In genomic region chr1:226082959-226083302, GRCh38 we compare ENCODE assay signal across 8 cellular contexts. TPM values are rescaled to one million over a fixed set of nuclear protein-coding genes. Genes with fewer than 3 reads are reported as not detected.
DNase-seq lines count a peak whose midpoint lies in the region; ATAC-seq and TF ChIP-seq lines count a peak whose summit lies in the region.

No MANE protein-coding gene starts in this region.

- CTCF ChIA-PET in SK-N-SH (lab: Yijun Ruan, JAX) = interaction anchor here (0.5 to 3.3 kb wide), 13 partner anchors 10 to 608 kb away, joined by 3 to 23 read pairs (median 6); partner anchors contain the start of genes H3-3A and SDE2

- peaks cover 0 to 5% of the 10 kb centered on the region in 2 experiments; a peak in 2 of 4 replicates for H3K4me1 ChIP-seq in SK-N-SH (ENCODE audit: control insufficient read depth in 1 of 2, insufficient read depth in 2 of 2, low read depth in 1 of 2, low read length in 1 of 2)
- peaks cover 6% of the 10 kb centered on the region for H3K4me1 ChIP-seq in mucosa of stomach (ENCODE audit: control insufficient read depth, insufficient read depth, low read length)

- peak; percentile 79 for DNase-seq in AG20443 (ENCODE audit: low spot score)
- DNase-seq in SK-N-SH = peak; percentile 87
- no peak for DNase-seq in epithelial cell of esophagus (ENCODE audit: low read depth)
- DNase-seq in cortex of kidney (lab: John Stamatoyannopoulos, UW) = no peak
- no peak for DNase-seq in stimulated activated CD4-positive, alpha-beta T cell treated with anti-CD3 and anti-CD28 coated beads, Interleukin-1b, Interleukin-23, amount 100 ng/mL, for 48 hours

- H3K27ac ChIP-seq in SK-N-SH (ENCODE audit: low read depth in 2 of 2, low read length in 1 of 2) = peak overlapping the region; percentile 64 to 82

- no peaks in the 10 kb centered on the region for H3K9me3 ChIP-seq in SK-N-SH
- no peaks in the 10 kb centered on the region for H3K9me3 ChIP-seq in mucosa of stomach (ENCODE audit: control insufficient read depth, low read length)

- TF ChIP-seq EP300 in SK-N-SH (IDR thresholded peaks at IDR 0.05; ENCODE audit: borderline replicate concordance in 1 of 2, low read depth in 1 of 2, low read length in 1 of 2) = no peak

- 0% methylated on average over 2 of the region's 23 CpGs for WGBS in SK-N-SH (ENCODE audit: low lambda C conversion rate)

- TF ChIP-seq RAD21 in SK-N-SH (IDR thresholded peaks at IDR 0.05; ENCODE audit: low read length) = peak; percentile 15; the same call in 1 of the 2 replicates

- H3K27me3 ChIP-seq in SK-N-SH (ENCODE audit: insufficient read depth) (no peaks in the 10 kb centered on the region), mucosa of stomach (ENCODE audit: control insufficient read depth, insufficient read depth, low read length) (no peaks in the 10 kb centered on the region)

- H3K4me3 ChIP-seq in SK-N-SH (ENCODE audit: low read depth in 2 of 2, low read length in 1 of 2) (peak overlapping the region; percentile 64 to 81), epithelial cell of esophagus (ENCODE audit: low read length) (peak overlapping the region; percentile 62), mucosa of stomach (ENCODE audit: low read length) (peak overlapping the region; percentile 67)

- H3K9me2 ChIP-seq in SK-N-SH = no peaks in the 10 kb centered on the region

- H3K9ac ChIP-seq in SK-N-SH (peak overlapping the region; percentile 72), mucosa of stomach (ENCODE audit: low read length) (peak overlapping the region; percentile 76)

- peak overlapping the region; percentile 96 for H2AFZ ChIP-seq in SK-N-SH (ENCODE audit: low read depth)

- TF ChIP-seq CTCF in SK-N-SH (IDR thresholded peaks at IDR 0.05) (no peak), epithelial cell of esophagus (IDR thresholded peaks at IDR 0.05; ENCODE audit: insufficient read depth, low read depth, low read length, missing control alignments) (no peak)

- H3K36me3 ChIP-seq in SK-N-SH (replicated peaks in 1 of 2; ENCODE audit: control insufficient read depth in 1 of 2, insufficient read depth in 2 of 2, low read length in 1 of 2) (no peaks in the 10 kb centered on the region), mucosa of stomach (ENCODE audit: control insufficient read depth, insufficient read depth, low read length) (no peaks in the 10 kb centered on the region)

- peaks cover 5% of the 10 kb centered on the region for H3F3A ChIP-seq in SK-N-SH (replicated peaks; ENCODE audit: insufficient read depth)

- peak overlapping the region; percentile 97 for H3K4me2 ChIP-seq in SK-N-SH

- ATAC-seq in GM18909 (IDR thresholded peaks at IDR 0.05; ENCODE audit: poor library complexity, unreplicated experiment) (peak; percentile 25), HG03103 (IDR thresholded peaks at IDR 0.05; ENCODE audit: low read depth, unreplicated experiment) (peak; percentile 3)

- POLR2A ChIA-PET in SK-N-SH (lab: Yijun Ruan, JAX) = interaction anchor here (1.0 to 2.6 kb wide), 10 partner anchors 10 to 226 kb away, joined by 3 to 23 read pairs (median 6); partner anchors contain the start of genes H3-3A, LIN9 and SDE2

- no peaks in the 10 kb centered on the region for H3K79me2 ChIP-seq in SK-N-SH (ENCODE audit: insufficient read depth)

- H4K20me1 ChIP-seq in SK-N-SH (ENCODE audit: insufficient read depth) = no peaks in the 10 kb centered on the region

TF ChIP-seq in SK-N-SH, 30 proteins besides CTCF, POLR2A, EP300 and RAD21 (continues in another document):
- TF ChIP-seq IRF3 (IDR thresholded peaks at IDR 0.05; ENCODE audit: low read depth, low read length) (no peak), ELF1 (IDR thresholded peaks at IDR 0.05) (no peak), NRF1 (IDR thresholded peaks at IDR 0.05; ENCODE audit: low read depth, low read length) (no peak), RFX5 (IDR thresholded peaks at IDR 0.05; ENCODE audit: low read length) (no peak), RCOR1 (IDR thresholded peaks at IDR 0.05; ENCODE audit: low read length) (no peak), NFIC (IDR thresholded peaks at IDR 0.05; ENCODE audit: borderline replicate concordance) (no peak), EZH2phosphoT487 (IDR thresholded peaks at IDR 0.05; ENCODE audit: borderline replicate concordance, low read depth) (no peak), USF1 (IDR thresholded peaks at IDR 0.05; ENCODE audit: borderline replicate concordance, low read depth) (no peak), RXRA (IDR thresholded peaks at IDR 0.05; ENCODE audit: borderline replicate concordance, low read depth) (no peak), TAF1 (IDR thresholded peaks at IDR 0.05; ENCODE audit: borderline replicate concordance, low read depth, low read length) (no peak), SIN3A (IDR thresholded peaks at IDR 0.05; ENCODE audit: borderline replicate concordance, low read depth, low read length) (peak; percentile 57; the same call in 1 of the 2 replicates), FOSL2 (IDR thresholded peaks at IDR 0.05; ENCODE audit: borderline replicate concordance, low read depth) (no peak), FOXM1 (IDR thresholded peaks at IDR 0.05; ENCODE audit: low read depth) (no peak), MEF2A (IDR thresholded peaks at IDR 0.05; ENCODE audit: borderline replicate concordance, low read depth) (no peak), TCF12 (IDR thresholded peaks at IDR 0.05) (no peak), CHD2 (IDR thresholded peaks at IDR 0.05; ENCODE audit: low read length, partially characterized antibody) (peak; percentile 27), JUND (IDR thresholded peaks at IDR 0.05) (no peak), MAX (IDR thresholded peaks at IDR 0.05; ENCODE audit: low read depth) (no peak), GABPA (IDR thresholded peaks at IDR 0.05; ENCODE audit: low read depth) (peak; percentile 58), POLR2AphosphoS5 (IDR thresholded peaks at IDR 0.05; ENCODE audit: low read depth, low read length) (peak; percentile 2; the same call in 1 of the 2 replicates), USF2 (IDR thresholded peaks at IDR 0.05; ENCODE audit: borderline replicate concordance, low read depth, low read length) (no peak), FOXJ3 (CRISPR knock-in tag; IDR thresholded peaks at IDR 0.05) (no peak), MXI1 (IDR thresholded peaks at IDR 0.05; ENCODE audit: low read depth, low read length) (0 out of 2 replicates have a peak, but pooled peaks have one; percentile 69), ZBTB33 (IDR thresholded peaks at IDR 0.05; ENCODE audit: borderline replicate concordance, low read depth) (no peak), PBX3 (IDR thresholded peaks at IDR 0.05) (no peak)

RNA-seq across cellular contexts. Expression of gene H3-3A, which starts 20.4 kb away (rescaled TPM):
- polyA plus RNA-seq in SK-N-SH (2012; rRNA removed) = 315 and 370 TPM in 2 replicates
- polyA plus RNA-seq in SK-N-SH (2012; cell fraction: cytosol; rRNA removed) = 299 and 383 TPM in 2 replicates
- polyA plus RNA-seq in SK-N-SH (2012; cell fraction: nucleus; rRNA removed) = 85.2 and 129 TPM in 2 replicates

Comparison
In these comparisons a context has a peak if more than half of its experiments do, and no peak if none do; other contexts are left out.
1. DNase-seq: peak in AG20443 (single experiment) and SK-N-SH (single experiment); none in epithelial cell of esophagus (single experiment), cortex of kidney (single experiment) and stimulated activated CD4-positive, alpha-beta T cell treated with anti-CD3 and anti-CD28 coated beads, Interleukin-1b, Interleukin-23, amount 100 ng/mL, for 48 hours (single experiment).
2. Peak in every context shown above with its lines, with median percentiles within 50 percentile points of each other: H3K4me3 ChIP-seq.